ENCODE assay signal across 22 cellular contexts in the genomic region with DNA sequence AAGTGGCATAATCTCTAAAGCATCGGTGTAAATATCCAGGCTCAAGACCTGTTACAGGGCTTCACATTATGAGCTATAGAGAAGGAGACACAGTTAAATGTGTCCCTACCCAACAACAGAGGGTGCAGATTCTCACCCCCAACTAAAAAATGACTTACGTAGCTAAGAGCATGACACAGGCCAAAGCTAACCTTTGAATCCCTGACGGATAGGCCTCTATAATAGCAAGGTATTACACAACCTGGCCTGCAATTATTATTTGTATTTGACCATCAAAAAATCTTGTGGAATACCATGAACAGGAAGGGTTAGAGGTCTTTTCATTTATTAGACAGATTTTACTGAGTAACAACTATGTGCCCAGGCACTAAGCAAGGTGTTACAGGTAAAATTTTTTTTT. TPM values are rescaled to one million over a fixed set of nuclear protein-coding genes. Genes with fewer than 3 reads are reported as not detected.
A peak's percentile ranks its signal among the peaks of the same experiment; 100 is the strongest.
DNase-seq lines count a peak whose midpoint lies in the region; ATAC-seq and TF ChIP-seq lines count a peak whose summit lies in the region.
"Had no signal": no experiment of that assay in that cellular context is flagged by ENCODE, and none has a peak within 500 bp of the region (broad histone marks: within the 10 kb centered on the region; RNA-seq: fewer than 3 reads in every experiment).

No MANE protein-coding gene starts in this region.

- H3K36me3 Mint-ChIP-seq in T-helper 17 cell (ENCODE audit: low read depth) (peaks cover 2% of the 10 kb centered on the region), nephron (ENCODE audit: low read depth) (peaks cover 14% of the 10 kb centered on the region)
- H3K36me3 Mint-ChIP-seq in CD8-positive, alpha-beta T cell, result peaks cover 16% of the 10 kb centered on the region

- no peaks in the 10 kb centered on the region for H3K9me3 Mint-ChIP-seq in nephron
- H3K9me3 Mint-ChIP-seq in CD8-positive, alpha-beta T cell, result no peaks in the 10 kb centered on the region
- H3K9me3 Mint-ChIP-seq: CD4-positive, alpha-beta T cell; H9 had no signal

- TF ChIP-seq CTCF in nephron (IDR thresholded peaks at IDR 0.05; ENCODE audit: unreplicated experiment in 3 of 3) (no peak), psoas muscle (IDR thresholded peaks at IDR 0.05) (no peak)
- TF ChIP-seq CTCF in CD8-positive, alpha-beta T cell (IDR thresholded peaks at IDR 0.05), result no peak

- no peaks in the 10 kb centered on the region for H3K27me3 ChIP-seq in psoas muscle (ENCODE audit: insufficient read depth in 3 of 3, low read length in 2 of 3)
- no peaks in the 10 kb centered on the region for H3K27me3 ChIP-seq in CD8-positive, alpha-beta T cell (ENCODE audit: insufficient read depth, low read length)

- H3K27ac ChIP-seq in psoas muscle, result peak overlapping the region; percentile 65
- H3K27ac ChIP-seq in CD8-positive, alpha-beta T cell (ENCODE audit: low read depth, low read length), result no peak overlapping the region
- H3K27ac ChIP-seq: 22Rv1, A549, C4-2B, HL-60 had no signal

- H3K27me3 Mint-ChIP-seq in T-helper 17 cell (no peaks in the 10 kb centered on the region), nephron (ENCODE audit: low read depth) (no peaks in the 10 kb centered on the region)
- no peaks in the 10 kb centered on the region for H3K27me3 Mint-ChIP-seq in CD8-positive, alpha-beta T cell (ENCODE audit: low read depth)
- H3K27me3 Mint-ChIP-seq: CD4-positive, alpha-beta T cell had no signal

- 72 to 88% (median 78%) methylated on average over 3 of the region's 3 CpGs for WGBS in psoas muscle, 3 donors

- no peak for ATAC-seq in T-helper 17 cell
- peak; percentile 90 for ATAC-seq in left lobe of liver
- ATAC-seq in psoas muscle, result peak in 1 of 4 donors; percentile 4
- ATAC-seq in HG03571 (IDR thresholded peaks at IDR 0.05; ENCODE audit: unreplicated experiment), result no peak
- no peak for ATAC-seq in esophagus mucosa
- ATAC-seq in CD8-positive, alpha-beta T cell, result no peak
- ATAC-seq: A549 had no signal

- H3K4me3 Mint-ChIP-seq in T-helper 17 cell (no peak overlapping the region), nephron (no peak overlapping the region)
- no peak overlapping the region for H3K4me3 Mint-ChIP-seq in CD8-positive, alpha-beta T cell
- H3K4me3 Mint-ChIP-seq: CD4-positive, alpha-beta T cell; H9 had no signal

- POLR2A ChIA-PET in CD8-positive, alpha-beta T cell (lab: Charles Lee), result interaction anchor here (2.0 kb wide), 1 partner anchor 14 kb away, joined by 4 read pairs; no protein-coding TSS in a partner anchor

- H3K36me3 ChIP-seq in psoas muscle (ENCODE audit: insufficient read depth in 1 of 2, low read depth in 1 of 2), result no peaks in the 10 kb centered on the region
- no peaks in the 10 kb centered on the region for H3K36me3 ChIP-seq in CD8-positive, alpha-beta T cell (ENCODE audit: insufficient read depth, low read length)

- H3K4me1 ChIP-seq in psoas muscle, result peaks cover 37% of the 10 kb centered on the region
- H3K4me1 ChIP-seq in CD8-positive, alpha-beta T cell (ENCODE audit: insufficient read depth, low read length), result no peaks in the 10 kb centered on the region

- no peak overlapping the region for H3K4me3 ChIP-seq in psoas muscle
- H3K4me3 ChIP-seq in CD8-positive, alpha-beta T cell (ENCODE audit: low read depth, low read length), result no peak overlapping the region
- H3K4me3 ChIP-seq: A549 had no signal

- H3K27ac Mint-ChIP-seq in T-helper 17 cell, result peak overlapping the region; percentile 22
- H3K27ac Mint-ChIP-seq in nephron, result peak overlapping the region; percentile 12 to 33 (median 14)
- H3K27ac Mint-ChIP-seq in CD8-positive, alpha-beta T cell, result no peak overlapping the region
- H3K27ac Mint-ChIP-seq: CD4-positive, alpha-beta T cell had no signal

- CTCF ChIA-PET in CD8-positive, alpha-beta T cell (lab: Charles Lee), result interaction anchor here (1.0 kb wide), 1 partner anchor 143 kb away, joined by 3 read pairs; no protein-coding TSS in a partner anchor

- DNase-seq in T-helper 17 cell, result no peak
- DNase-seq in left lobe of liver (ENCODE audit: low spot score), result no peak
- no peak for DNase-seq in psoas muscle
- DNase-seq in activated gamma-delta T cell (lab: John Stamatoyannopoulos, UW), result no peak
- no peak for DNase-seq in CD8-positive, alpha-beta T cell
- DNase-seq: AML-193; CD4-positive, alpha-beta T cell; DMS153; DMS79 treated with DMSO at 0.1 percent for 48 hours; GF-D8; GOT3; H9; IMR-90 had no signal

- peaks cover 26% of the 10 kb centered on the region for H3K4me1 Mint-ChIP-seq in T-helper 17 cell
- peaks cover 54% of the 10 kb centered on the region for H3K4me1 Mint-ChIP-seq in nephron
- peaks cover 36% of the 10 kb centered on the region for H3K4me1 Mint-ChIP-seq in CD8-positive, alpha-beta T cell (ENCODE audit: low read depth)

- H3K9me3 ChIP-seq in T-helper 17 cell (ENCODE audit: control insufficient read depth, low read length, poor library complexity, severe bottlenecking) (no peaks in the 10 kb centered on the region), psoas muscle (no peaks in the 10 kb centered on the region)
- no peaks in the 10 kb centered on the region for H3K9me3 ChIP-seq in CD8-positive, alpha-beta T cell (ENCODE audit: low read length)
- H3K9me3 ChIP-seq: A549 had no signal

- intact Hi-C loops in psoas muscle (cut with DNase I), result no loop called here
- intact Hi-C loops in CD8-positive, alpha-beta T cell (cut with DNase I, micrococcal nuclease), result no loop called here

RNA-seq across cellular contexts. Expression of gene RNU4ATAC, which starts 45.1 kb away (rescaled TPM):
- total RNA-seq in T-helper 17 cell (not detected), left lobe of liver (not detected), psoas muscle (not detected), esophagus mucosa (not detected)
- polyA plus RNA-seq in psoas muscle, result not detected
- total RNA-seq in CD8-positive, alpha-beta T cell, result not detected
- total RNA-seq: CD4-positive, alpha-beta T cell; H9; HT1080 had no signal
- polyA plus RNA-seq: A549, BJ, IMR-90 had no signal
